In genomic region chr21:28636988-28637691, GRCh38 we compare ENCODE assay signal across 10 cellular contexts.
DNase-seq lines count a peak whose midpoint lies in the region; ATAC-seq and FAIRE-seq lines count a peak whose summit lies in the region.
"Had no signal": no experiment of that assay in that cellular context is flagged by ENCODE, and none has a peak within 500 bp of the region (broad histone marks: within the 10 kb centered on the region; RNA-seq: fewer than 3 reads in every experiment).

No MANE protein-coding gene starts in this region.

- in situ Hi-C loops in KBM-7 (cut with MboI; ENCODE audit: low pct_unique_long_range_greater_than_20kb, low sequenced_read_pairs), result no loop called here

- peak; percentile 72 for DNase-seq in CMK (ENCODE audit: low read depth)
- DNase-seq in KBM-7, result peak; percentile 0
- peak; percentile 52 for DNase-seq in amniotic stem cell (lab: John Stamatoyannopoulos, UW)
- DNase-seq in lung microvascular endothelial cell (ENCODE audit: low read depth in 2 of 2), result peak; percentile 87 to 95
- DNase-seq in GM19238 (ENCODE audit: insufficient read length, low spot score), result no peak
- no peak for DNase-seq in GM19239 (ENCODE audit: insufficient read length, low spot score)
- DNase-seq: activated B cell treated with CpG ODN at 0.5 μM for 24 hours, NCI-H2171 treated with DMSO at 0.1 percent for 48 hours had no signal

- no peak for ATAC-seq in GM19328 (IDR thresholded peaks at IDR 0.05; ENCODE audit: unreplicated experiment)
- ATAC-seq in HG02885 (IDR thresholded peaks at IDR 0.05; ENCODE audit: poor library complexity, unreplicated experiment), result no peak

- FAIRE-seq in GM19239 (lab: Jason Lieb, UNC), result no peak

Comparison
In these comparisons a context has a peak if more than half of its experiments do, and no peak if none do; other contexts are left out.
1. DNase-seq: peak in CMK (single experiment), KBM-7 (single experiment), amniotic stem cell (single experiment) and lung microvascular endothelial cell (2 of 2); none in GM19238 (single experiment) and GM19239 (single experiment).